Comparison of ENCODE assay signal across 8 cellular contexts in genomic region chr1:59046730-59047157, GRCh38.
DNase-seq lines count a peak whose midpoint lies in the region; ATAC-seq lines count a peak whose summit lies in the region.

No MANE protein-coding gene starts in this region.

- peak overlapping the region in 9 of 10 donors; percentile 3 to 74 (median 57) for H3K4me3 Mint-ChIP-seq in naive thymus-derived CD8-positive, alpha-beta T cell

- POLR2A ChIA-PET in naive thymus-derived CD8-positive, alpha-beta T cell (lab: Charles Lee) = interaction anchor here (0.6 to 1.2 kb wide), 4 partner anchors 11 to 193 kb away, joined by 3 to 10 read pairs (median 4); no protein-coding TSS in a partner anchor

- peaks cover 24 to 51% (median 47%) of the 10 kb centered on the region in 4 donors for H3K4me1 Mint-ChIP-seq in naive thymus-derived CD8-positive, alpha-beta T cell

- H3K27ac Mint-ChIP-seq in naive thymus-derived CD8-positive, alpha-beta T cell = peak overlapping the region; percentile 61 to 92 (median 90)

- H3K36me3 Mint-ChIP-seq in naive thymus-derived CD8-positive, alpha-beta T cell = no peaks in the 10 kb centered on the region

- peak; percentile 15 to 28 (median 17) for DNase-seq in stimulated activated CD4-positive, alpha-beta T cell treated with anti-CD3 and anti-CD28 coated beads, Interleukin-12 subunit alpha, Interleukin-12 subunit beta, amount 100 ng/mL, for 48 hours (ENCODE audit: low read depth in 2 of 3, low spot score in 1 of 3)
- DNase-seq in stimulated activated CD4-positive, alpha-beta T cell treated with anti-CD3 and anti-CD28 coated beads, Interleukin-12 subunit alpha, Interleukin-12 subunit beta, amount 100 ng/mL, for 4 hours = no peak
- DNase-seq in activated T-cell treated with anti-CD3 and anti-CD28 coated beads for 24 hours (ENCODE audit: low read depth) = peak; percentile 11
- peak in 7 of 10 donors; percentile 19 to 54 (median 31) for DNase-seq in naive thymus-derived CD8-positive, alpha-beta T cell
- DNase-seq in medulla oblongata (ENCODE audit: extremely low spot score) = no peak
- DNase-seq in NCI-H510A (lab: John Stamatoyannopoulos, UW) = no peak
- no peak for DNase-seq in hippocampal formation (lab: John Stamatoyannopoulos, UW)

- no peaks in the 10 kb centered on the region for H3K9me3 Mint-ChIP-seq in naive thymus-derived CD8-positive, alpha-beta T cell

- ATAC-seq in HG03175 (IDR thresholded peaks at IDR 0.05; ENCODE audit: unreplicated experiment) = peak; percentile 96
- peak; percentile 87 to 89 for ATAC-seq in naive thymus-derived CD8-positive, alpha-beta T cell

- H3K27me3 Mint-ChIP-seq in naive thymus-derived CD8-positive, alpha-beta T cell = no peaks in the 10 kb centered on the region

Comparison
In these comparisons a context has a peak if more than half of its experiments do, and no peak if none do; other contexts are left out.
1. DNase-seq: peak in stimulated activated CD4-positive, alpha-beta T cell treated with anti-CD3 and anti-CD28 coated beads, Interleukin-12 subunit alpha, Interleukin-12 subunit beta, amount 100 ng/mL, for 48 hours (3 of 3), activated T-cell treated with anti-CD3 and anti-CD28 coated beads for 24 hours (single experiment) and naive thymus-derived CD8-positive, alpha-beta T cell (7 of 10); none in stimulated activated CD4-positive, alpha-beta T cell treated with anti-CD3 and anti-CD28 coated beads, Interleukin-12 subunit alpha, Interleukin-12 subunit beta, amount 100 ng/mL, for 4 hours (single experiment), medulla oblongata (single experiment), NCI-H510A (single experiment) and hippocampal formation (0 of 2).